Comparison of ENCODE assay signal across 31 cellular contexts in genomic region chr11:101010899-101011298, GRCh38.
DNase-seq lines count a peak whose midpoint lies in the region; ATAC-seq and TF ChIP-seq lines count a peak whose summit lies in the region.
"Had no signal": no experiment of that assay in that cellular context is flagged by ENCODE, and none has a peak within 500 bp of the region (broad histone marks: within the 10 kb centered on the region; RNA-seq: fewer than 3 reads in every experiment).

No MANE protein-coding gene starts in this region.

- DNase-seq in EL (peak; percentile 21), M059J (ENCODE audit: low read depth) (peak; percentile 69), brain microvascular endothelial cell (peak; percentile 17), memory B cell (ENCODE audit: low spot score in 2 of 2) (no peak), caudate nucleus (lab: John Stamatoyannopoulos, UW) (no peak)
- no peak for DNase-seq in activated naive CD4-positive, alpha-beta T cell (lab: John Stamatoyannopoulos, UW)
- DNase-seq: activated CD4-positive, CD25-positive, alpha-beta regulatory T cell treated with anti-CD3 and anti-CD28 coated beads, Interleukin-2, amount 50 U/mL, for 72 hours; activated CD8-positive, alpha-beta T cell treated with anti-CD3 and anti-CD28 coated beads, Interleukin-2, amount 10 ng/mL, durations not matched to agents 7 days and 5 days; activated effector memory CD4-positive, alpha-beta T cell treated with anti-CD3 and anti-CD28 coated beads, Interleukin-2, amount 50 U/mL, for 16 hours; activated naive CD8-positive, alpha-beta T cell treated with anti-CD3 and anti-CD28 coated beads, Interleukin-2, amount 50 U/mL, for 24 hours; Calu3; effector CD4-positive, alpha-beta T cell; foreskin fibroblast; heart right ventricle; left ventricle myocardium superior; NCI-H1092; NCI-H1930; OCI-M1; ovary; right cardiac atrium; SHP77; stimulated activated CD4-positive, alpha-beta T cell treated with anti-CD3 and anti-CD28 coated beads, Interleukin-12 subunit alpha, Interleukin-12 subunit beta, amount 100 ng/mL, for 4 hours; stimulated activated CD4-positive, alpha-beta T cell treated with anti-CD3 and anti-CD28 coated beads, Interleukin-4, amount 100 ng/mL, for 4 hours; stimulated activated naive CD4-positive, alpha-beta T cell treated with Interleukin-2 at 50 U/mL for 16 hours; testis; uterus had no signal

- H3K27ac Mint-ChIP-seq in memory B cell = peak overlapping the region; percentile 94
- H3K27ac Mint-ChIP-seq: activated CD8-positive, alpha-beta T cell treated with anti-CD3 and anti-CD28 coated beads, Interleukin-2, amount 10 ng/mL, durations not matched to agents 7 days and 5 days; activated naive CD8-positive, alpha-beta T cell treated with anti-CD3 and anti-CD28 coated beads, Interleukin-2, amount 50 U/mL, for 24 hours; brain; CD14-positive monocyte; nephron had no signal

- H3K27ac ChIP-seq in brain microvascular endothelial cell = no peak overlapping the region
- no peak overlapping the region for H3K27ac ChIP-seq in caudate nucleus (ENCODE audit: low read depth, low read length)
- H3K27ac ChIP-seq: heart right ventricle, ovary, testis had no signal

- no peaks in the 10 kb centered on the region for H3K27me3 Mint-ChIP-seq in memory B cell
- H3K27me3 Mint-ChIP-seq: activated naive CD8-positive, alpha-beta T cell treated with anti-CD3 and anti-CD28 coated beads, Interleukin-2, amount 50 U/mL, for 24 hours had no signal

- H3K4me3 ChIP-seq in brain microvascular endothelial cell (ENCODE audit: low read depth, low read length) = no peak overlapping the region
- H3K4me3 ChIP-seq: heart right ventricle, ovary, testis, uterus had no signal

- H3K36me3 Mint-ChIP-seq in memory B cell = peaks cover 1% of the 10 kb centered on the region
- H3K36me3 Mint-ChIP-seq: brain, CD14-positive monocyte had no signal

- H3K27me3 ChIP-seq in brain microvascular endothelial cell (replicated peaks) = no peaks in the 10 kb centered on the region
- H3K27me3 ChIP-seq: heart right ventricle, ovary, testis, uterus had no signal

- no peak overlapping the region for H3K4me3 Mint-ChIP-seq in memory B cell
- H3K4me3 Mint-ChIP-seq: activated CD8-positive, alpha-beta T cell treated with anti-CD3 and anti-CD28 coated beads, Interleukin-2, amount 10 ng/mL, durations not matched to agents 7 days and 5 days; activated naive CD8-positive, alpha-beta T cell treated with anti-CD3 and anti-CD28 coated beads, Interleukin-2, amount 50 U/mL, for 24 hours; brain; CD14-positive monocyte; nephron had no signal

- in situ Hi-C loops in brain microvascular endothelial cell (cut with HindIII; ENCODE audit: low pct_ligation_motif_present, low sequenced_read_pairs) = no loop called here

- no peaks in the 10 kb centered on the region for H3K36me3 ChIP-seq in brain microvascular endothelial cell (replicated peaks)
- H3K36me3 ChIP-seq: heart right ventricle, ovary, uterus had no signal

- no peak for TF ChIP-seq CTCF in brain microvascular endothelial cell (IDR thresholded peaks at IDR 0.05; ENCODE audit: low read depth, low read length, missing control alignments)

- H3K9me3 Mint-ChIP-seq in memory B cell = no peaks in the 10 kb centered on the region
- H3K9me3 Mint-ChIP-seq: nephron had no signal

- peaks cover 20% of the 10 kb centered on the region for H3K4me1 Mint-ChIP-seq in memory B cell
- H3K4me1 Mint-ChIP-seq: activated naive CD8-positive, alpha-beta T cell treated with anti-CD3 and anti-CD28 coated beads, Interleukin-2, amount 50 U/mL, for 24 hours; brain; nephron had no signal

- ATAC-seq in memory B cell (ENCODE audit: low read depth) (no peak), GM18502 (IDR thresholded peaks at IDR 0.05; ENCODE audit: poor library complexity, unreplicated experiment) (no peak), GM18520 (IDR thresholded peaks at IDR 0.05; ENCODE audit: unreplicated experiment) (no peak)
- ATAC-seq: activated CD8-positive, alpha-beta T cell treated with anti-CD3 and anti-CD28 coated beads, Interleukin-2, amount 10 ng/mL, durations not matched to agents 7 days and 5 days; activated naive CD8-positive, alpha-beta T cell treated with anti-CD3 and anti-CD28 coated beads, Interleukin-2, amount 50 U/mL, for 24 hours; heart right ventricle; left ventricle myocardium superior; right cardiac atrium had no signal

Comparison
In these comparisons a context has a peak if more than half of its experiments do, and no peak if none do; other contexts are left out.
1. DNase-seq: peak in EL (single experiment), M059J (single experiment) and brain microvascular endothelial cell (single experiment); none in memory B cell (0 of 2), caudate nucleus (0 of 61) and activated naive CD4-positive, alpha-beta T cell (0 of 4).